Comparison of ENCODE assay signal across 10 cellular contexts in the genomic region with DNA sequence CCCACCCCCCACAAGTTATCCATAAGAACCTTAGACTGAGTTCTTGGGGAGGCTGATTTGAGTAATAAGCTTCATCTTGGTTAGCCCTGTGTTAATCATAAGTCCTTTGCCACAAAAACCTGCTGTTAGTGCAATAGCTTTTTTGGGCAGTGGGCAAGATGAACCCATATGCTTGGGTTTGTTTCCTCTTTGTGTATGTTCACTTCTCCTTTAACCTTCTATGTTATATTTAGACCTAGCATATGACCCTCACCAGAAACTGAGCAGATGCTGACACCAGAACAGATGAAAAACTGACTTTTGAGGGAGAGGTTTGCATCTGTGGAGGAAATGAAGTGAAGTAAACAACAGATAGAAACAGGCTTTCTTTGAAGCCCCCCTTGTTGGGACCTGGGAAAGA.
DNase-seq lines count a peak whose midpoint lies in the region; ATAC-seq lines count a peak whose summit lies in the region.
"Had no signal": no experiment of that assay in that cellular context is flagged by ENCODE, and none has a peak within 500 bp of the region (broad histone marks: within the 10 kb centered on the region; RNA-seq: fewer than 3 reads in every experiment).

No MANE protein-coding gene starts in this region.

- H2BK120ac ChIP-seq in mesenchymal stem cell (ENCODE audit: low read depth, low read length) = no peak overlapping the region

- no peak overlapping the region for H3K23ac ChIP-seq in mesenchymal stem cell (ENCODE audit: low read length in 2 of 2)

- H4K8ac ChIP-seq in mesenchymal stem cell (ENCODE audit: low read length) = no peak overlapping the region

- peaks cover 5% of the 10 kb centered on the region for H3K27me3 Mint-ChIP-seq in IgD-negative memory B cell
- peaks cover 18% of the 10 kb centered on the region for H3K27me3 Mint-ChIP-seq in activated CD4-positive, alpha-beta T cell treated with anti-CD3 and anti-CD28 coated beads, Interleukin-2, amount 10 ng/mL, durations not matched to agents 7 days and 5 days

- H3K27ac Mint-ChIP-seq in IgD-negative memory B cell = peak overlapping the region; percentile 85 to 96 (median 88)
- H3K27ac Mint-ChIP-seq in activated CD4-positive, alpha-beta T cell treated with anti-CD3 and anti-CD28 coated beads, Interleukin-2, amount 10 ng/mL, durations not matched to agents 7 days and 5 days = no peak overlapping the region

- no peak overlapping the region for H3K9ac ChIP-seq in mesenchymal stem cell (ENCODE audit: low read length)

- H3K4me1 Mint-ChIP-seq in IgD-negative memory B cell = peaks cover 25 to 42% (median 25%) of the 10 kb centered on the region in 3 donors
- H3K4me1 Mint-ChIP-seq in activated CD4-positive, alpha-beta T cell treated with anti-CD3 and anti-CD28 coated beads, Interleukin-2, amount 10 ng/mL, durations not matched to agents 7 days and 5 days = no peaks in the 10 kb centered on the region

- no peak overlapping the region for H3K27ac ChIP-seq in mesenchymal stem cell (ENCODE audit: low read length, poor library complexity, severe bottlenecking)

- H3K79me1 ChIP-seq in mesenchymal stem cell (replicated peaks; ENCODE audit: low read length, poor library complexity, severe bottlenecking) = no peaks in the 10 kb centered on the region

- H3K4me1 ChIP-seq in mesenchymal stem cell (ENCODE audit: control insufficient read depth, insufficient read depth, low read depth, low read length) = no peaks in the 10 kb centered on the region

- no peaks in the 10 kb centered on the region for H3K36me3 Mint-ChIP-seq in IgD-negative memory B cell
- no peaks in the 10 kb centered on the region for H3K36me3 Mint-ChIP-seq in activated CD4-positive, alpha-beta T cell treated with anti-CD3 and anti-CD28 coated beads, Interleukin-2, amount 10 ng/mL, durations not matched to agents 7 days and 5 days (ENCODE audit: low read depth)

- CTCF ChIA-PET in activated CD4-positive, alpha-beta T cell treated with anti-CD3 and anti-CD28 coated beads, Interleukin-2, amount 10 ng/mL, durations not matched to agents 7 days and 5 days (lab: Charles Lee) = no interaction called here

- H4K91ac ChIP-seq in mesenchymal stem cell (ENCODE audit: low read length) = no peak overlapping the region

- no peaks in the 10 kb centered on the region for H3K9me3 Mint-ChIP-seq in IgD-negative memory B cell
- H3K9me3 Mint-ChIP-seq in activated CD4-positive, alpha-beta T cell treated with anti-CD3 and anti-CD28 coated beads, Interleukin-2, amount 10 ng/mL, durations not matched to agents 7 days and 5 days = no peaks in the 10 kb centered on the region

- POLR2A ChIA-PET in activated CD4-positive, alpha-beta T cell treated with anti-CD3 and anti-CD28 coated beads, Interleukin-2, amount 10 ng/mL, durations not matched to agents 7 days and 5 days (lab: Charles Lee) = no interaction called here

- ATAC-seq in GM18858 (IDR thresholded peaks at IDR 0.05; ENCODE audit: unreplicated experiment) = peak; percentile 66
- ATAC-seq in HG02588 (IDR thresholded peaks at IDR 0.05; ENCODE audit: unreplicated experiment) = peak; percentile 78

- no peaks in the 10 kb centered on the region for H3K36me3 ChIP-seq in mesenchymal stem cell (ENCODE audit: control insufficient read depth in 1 of 2, insufficient read depth in 2 of 2, low read depth in 1 of 2, low read length in 2 of 2)

- H3K4me2 ChIP-seq in mesenchymal stem cell (ENCODE audit: low read length, poor library complexity, severe bottlenecking) = no peak overlapping the region

- H2AK5ac ChIP-seq in mesenchymal stem cell (ENCODE audit: low read length, severe bottlenecking) = no peak overlapping the region

- no peak overlapping the region for H3K18ac ChIP-seq in mesenchymal stem cell (ENCODE audit: low read depth in 1 of 2, low read length in 2 of 2)

- H3K4me3 ChIP-seq in mesenchymal stem cell (ENCODE audit: insufficient read depth in 1 of 2, low read depth in 1 of 2, low read length in 2 of 2) = no peak overlapping the region

- H3K4me3 Mint-ChIP-seq in IgD-negative memory B cell = peak overlapping the region in 3 of 4 donors; percentile 44 to 73 (median 73)
- H3K4me3 Mint-ChIP-seq in activated CD4-positive, alpha-beta T cell treated with anti-CD3 and anti-CD28 coated beads, Interleukin-2, amount 10 ng/mL, durations not matched to agents 7 days and 5 days = no peak overlapping the region

- peaks cover under 1% of the 10 kb centered on the region for H3K9me3 ChIP-seq in mesenchymal stem cell (ENCODE audit: control insufficient read depth, low read length)

- DNase-seq in midbrain (lab: John Stamatoyannopoulos, UW) = peak; percentile 8
- no peak for DNase-seq in mesenchymal stem cell
- DNase-seq in epidermal melanocyte (ENCODE audit: insufficient read length, low spot score) = no peak
- DNase-seq in DMS53 (lab: John Stamatoyannopoulos, UW) = no peak
- DNase-seq in activated CD4-positive, alpha-beta T cell treated with anti-CD3 and anti-CD28 coated beads, Interleukin-2, amount 10 ng/mL, durations not matched to agents 7 days and 5 days = no peak
- DNase-seq: cortex of kidney, kidney had no signal

- peaks cover 0 to 8% of the 10 kb centered on the region in 2 experiments for H3K27me3 ChIP-seq in mesenchymal stem cell (ENCODE audit: control insufficient read depth in 1 of 2, insufficient read depth in 1 of 2, low read length in 2 of 2)

- H2BK5ac ChIP-seq in mesenchymal stem cell (ENCODE audit: low read depth, low read length, poor library complexity, severe bottlenecking) = no peak overlapping the region

- no peak overlapping the region for H2BK15ac ChIP-seq in mesenchymal stem cell (ENCODE audit: low read depth, poor library complexity, severe bottlenecking)

- H2AFZ ChIP-seq in mesenchymal stem cell (ENCODE audit: low read depth, low read length) = no peak overlapping the region

- H3K14ac ChIP-seq in mesenchymal stem cell (ENCODE audit: low read length in 2 of 2) = no peak overlapping the region

- no peak overlapping the region for H3K4ac ChIP-seq in mesenchymal stem cell (ENCODE audit: low read depth in 1 of 2, low read length in 2 of 2)

- no peak overlapping the region for H2BK12ac ChIP-seq in mesenchymal stem cell (ENCODE audit: low read length in 2 of 2)
